13 cellular contexts compared by ENCODE assay signal in the genomic region with DNA sequence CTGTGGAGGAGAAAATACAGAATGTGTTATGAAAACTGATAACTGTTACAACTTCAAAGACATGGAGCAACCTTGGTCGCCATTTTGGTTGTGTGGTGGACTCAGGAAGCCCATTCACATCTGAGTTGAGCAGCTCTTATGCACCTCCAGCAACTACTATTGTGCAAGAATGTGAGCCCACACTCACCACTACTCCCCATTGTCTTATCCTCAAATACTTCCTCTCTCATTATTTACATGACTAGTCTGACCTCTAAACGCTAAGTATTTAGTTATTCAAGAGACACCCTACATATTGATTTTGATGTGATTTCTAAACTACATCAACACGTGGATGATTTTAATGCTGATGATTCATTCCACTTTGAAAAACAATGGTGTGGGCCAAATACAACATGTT.
"Had no signal": no experiment of that assay in that cellular context is flagged by ENCODE, and none has a peak within 500 bp of the region (broad histone marks: within the 10 kb centered on the region; RNA-seq: fewer than 3 reads in every experiment).

No MANE protein-coding gene starts in this region.

- H3K4me3 ChIP-seq: psoas muscle, sigmoid colon had no signal

- H3K27ac ChIP-seq: psoas muscle, sigmoid colon had no signal

- H3K36me3 ChIP-seq: sigmoid colon had no signal

- DNase-seq: activated CD4-positive, alpha-beta T cell treated with anti-CD3 and anti-CD28 coated beads for 48 hours; activated CD8-positive, alpha-beta T cell treated with anti-CD3 and anti-CD28 coated beads, Interleukin-2, amount 10 ng/mL, durations not matched to agents 7 days and 5 days; activated naive CD4-positive, alpha-beta T cell treated with anti-CD3 and anti-CD28 coated beads for 36 hours; caudate nucleus; cortex of kidney; effector memory CD4-positive, alpha-beta T cell; psoas muscle; sigmoid colon; stimulated activated CD4-positive, alpha-beta T cell treated with anti-CD3 and anti-CD28 coated beads, Interleukin-12 subunit alpha, Interleukin-12 subunit beta, amount 100 ng/mL, for 4 hours; stimulated activated naive CD4-positive, alpha-beta T cell treated with Interleukin-2 at 50 U/mL for 16 hours; T-helper 1 cell; trophoblast cell had no signal

- H3K27me3 ChIP-seq: sigmoid colon had no signal

- H3K4me1 ChIP-seq: psoas muscle, sigmoid colon had no signal

- ATAC-seq: activated CD8-positive, alpha-beta T cell treated with anti-CD3 and anti-CD28 coated beads, Interleukin-2, amount 10 ng/mL, durations not matched to agents 7 days and 5 days; psoas muscle had no signal

- H3K9me3 ChIP-seq: psoas muscle had no signal

- FAIRE-seq: islet of Langerhans had no signal
